Comparison of ENCODE assay signal across 8 cellular contexts in the genomic region with DNA sequence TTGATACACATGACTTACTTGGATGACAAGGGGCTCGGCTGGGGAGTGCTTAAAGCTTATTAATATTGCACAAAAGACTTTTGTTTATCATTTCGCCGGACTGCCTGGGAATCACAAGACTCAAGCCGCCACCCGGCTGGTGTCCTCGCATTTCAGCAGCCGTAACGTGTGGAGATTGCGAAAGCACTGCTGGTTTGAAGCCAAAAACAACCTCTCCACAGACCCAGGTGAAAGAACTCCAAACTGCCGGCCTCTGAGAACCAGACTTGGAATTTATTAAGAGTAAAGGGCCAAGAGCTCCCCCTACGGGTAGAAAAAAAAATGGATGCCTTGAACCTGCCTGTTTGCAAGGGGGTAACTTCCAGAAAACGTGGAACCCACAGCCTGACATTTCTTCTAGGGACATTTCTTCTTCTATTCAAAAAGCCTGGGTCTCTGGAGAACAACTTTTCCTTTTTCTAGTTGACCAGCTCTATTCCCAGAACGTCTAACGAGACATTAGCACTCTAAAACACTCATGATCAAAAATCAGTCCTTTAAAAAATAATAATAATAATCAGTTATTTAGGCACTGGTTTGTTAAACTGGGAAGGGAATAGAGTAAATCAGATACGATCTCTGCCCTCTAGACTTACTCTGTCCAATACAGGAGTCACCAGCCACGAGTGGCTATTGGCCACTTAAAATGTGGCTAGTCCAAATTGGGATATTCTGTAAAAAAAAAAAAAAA.
DNase-seq lines count a peak whose midpoint lies in the region; ATAC-seq and FAIRE-seq lines count a peak whose summit lies in the region.

No MANE protein-coding gene starts in this region.

- no peaks in the 10 kb centered on the region for H3K9me3 Mint-ChIP-seq in activated CD4-positive, alpha-beta T cell treated with anti-CD3 and anti-CD28 coated beads, Interleukin-2, amount 10 ng/mL, durations not matched to agents 7 days and 5 days

- H3K4me3 Mint-ChIP-seq in activated CD4-positive, alpha-beta T cell treated with anti-CD3 and anti-CD28 coated beads, Interleukin-2, amount 10 ng/mL, durations not matched to agents 7 days and 5 days: no peak overlapping the region

- DNase-seq in DMS79 treated with DMSO at 0.1 percent for 48 hours (lab: John Stamatoyannopoulos, UW) (peak; percentile 99), NCI-H2196 treated with DMSO at 0.1 percent for 48 hours (lab: John Stamatoyannopoulos, UW; ENCODE audit: unreplicated experiment) (peak; percentile 74), fibroblast of peridontal ligament (ENCODE audit: extremely low read depth) (peak; percentile 75), myocyte (ENCODE audit: low read depth) (peak; percentile 81), urothelium cell line (ENCODE audit: low spot score) (peak; percentile 92)
- peak; percentile 51 for DNase-seq in activated CD4-positive, alpha-beta T cell treated with anti-CD3 and anti-CD28 coated beads, Interleukin-2, amount 10 ng/mL, durations not matched to agents 7 days and 5 days

- H3K4me1 Mint-ChIP-seq in activated CD4-positive, alpha-beta T cell treated with anti-CD3 and anti-CD28 coated beads, Interleukin-2, amount 10 ng/mL, durations not matched to agents 7 days and 5 days: no peaks in the 10 kb centered on the region

- peaks cover 10% of the 10 kb centered on the region for H3K27me3 Mint-ChIP-seq in activated CD4-positive, alpha-beta T cell treated with anti-CD3 and anti-CD28 coated beads, Interleukin-2, amount 10 ng/mL, durations not matched to agents 7 days and 5 days

- POLR2A ChIA-PET in activated CD4-positive, alpha-beta T cell treated with anti-CD3 and anti-CD28 coated beads, Interleukin-2, amount 10 ng/mL, durations not matched to agents 7 days and 5 days (lab: Charles Lee): no interaction called here

- no peak for FAIRE-seq in urothelium cell line (lab: Jason Lieb, UNC)

- CTCF ChIA-PET in activated CD4-positive, alpha-beta T cell treated with anti-CD3 and anti-CD28 coated beads, Interleukin-2, amount 10 ng/mL, durations not matched to agents 7 days and 5 days (lab: Charles Lee): interaction anchor here (1.2 kb wide), 1 partner anchor 11 kb away, joined by 3 read pairs; no protein-coding TSS in a partner anchor

- ATAC-seq in HG02981 (IDR thresholded peaks at IDR 0.05; ENCODE audit: unreplicated experiment) (peak; percentile 53), GM19455 (IDR thresholded peaks at IDR 0.05; ENCODE audit: unreplicated experiment) (no peak)

- no peaks in the 10 kb centered on the region for H3K36me3 Mint-ChIP-seq in activated CD4-positive, alpha-beta T cell treated with anti-CD3 and anti-CD28 coated beads, Interleukin-2, amount 10 ng/mL, durations not matched to agents 7 days and 5 days (ENCODE audit: low read depth)

- no peak overlapping the region for H3K27ac Mint-ChIP-seq in activated CD4-positive, alpha-beta T cell treated with anti-CD3 and anti-CD28 coated beads, Interleukin-2, amount 10 ng/mL, durations not matched to agents 7 days and 5 days
